In the genomic region with DNA sequence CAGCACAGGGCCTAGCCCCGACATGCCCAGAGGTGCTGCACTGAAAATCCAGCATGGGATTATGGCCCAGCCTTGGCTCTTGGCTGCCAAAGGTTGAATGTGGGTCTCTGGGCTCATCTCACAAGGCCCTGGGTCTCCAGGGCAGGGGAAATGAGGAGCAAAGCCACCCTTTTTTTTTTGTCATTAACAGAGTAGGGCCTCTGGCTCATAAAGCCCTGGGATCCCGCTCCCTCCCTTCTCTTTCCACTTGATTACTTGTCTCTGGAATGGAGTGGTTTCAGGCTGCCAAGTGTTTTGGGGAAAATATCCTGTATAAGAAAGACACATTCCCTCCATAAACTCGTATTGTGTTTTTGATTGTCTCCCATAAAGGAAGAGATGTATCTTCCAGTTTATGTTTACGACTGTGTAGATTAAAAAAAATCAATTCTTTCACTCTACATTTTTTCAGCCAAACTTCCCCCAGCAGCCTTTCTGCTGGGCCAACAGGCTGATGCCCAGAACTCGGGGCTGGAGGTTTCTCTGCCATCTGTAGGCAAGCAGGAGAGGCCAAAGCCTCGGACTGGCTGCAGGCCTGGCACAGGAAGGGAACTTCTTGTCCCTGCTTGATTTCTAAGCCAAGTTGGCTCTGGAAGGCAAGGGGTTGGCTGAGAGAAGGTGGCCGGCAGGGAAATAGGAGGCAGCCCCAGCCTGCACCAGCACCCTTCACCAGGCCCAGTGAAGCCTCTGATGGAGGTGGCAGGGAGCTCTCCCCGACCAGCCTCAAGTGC, we compare ENCODE assay signal across 13 cellular contexts. TPM values are rescaled to one million over a fixed set of nuclear protein-coding genes. Genes with fewer than 3 reads are reported as not detected.
A peak's percentile ranks its signal among the peaks of the same experiment; 100 is the strongest.
DNase-seq lines count a peak whose midpoint lies in the region; ATAC-seq and TF ChIP-seq lines count a peak whose summit lies in the region.
"Had no signal": no experiment of that assay in that cellular context is flagged by ENCODE, and none has a peak within 500 bp of the region (broad histone marks: within the 10 kb centered on the region; RNA-seq: fewer than 3 reads in every experiment).

No MANE protein-coding gene starts in this region.

- no peaks in the 10 kb centered on the region for H3K36me3 Mint-ChIP-seq in progenitor cell of endocrine pancreas (ENCODE audit: insufficient read depth)

- no peak overlapping the region for H3K4me3 ChIP-seq in esophagus muscularis mucosa
- H3K4me3 ChIP-seq in suprapubic skin = no peak overlapping the region
- no peak overlapping the region for H3K4me3 ChIP-seq in A673 (ENCODE audit: low read depth, low read length, poor library complexity, severe bottlenecking)
- H3K4me3 ChIP-seq: SK-N-MC had no signal

- H3K9me3 ChIP-seq in esophagus muscularis mucosa = no peaks in the 10 kb centered on the region
- H3K9me3 ChIP-seq in suprapubic skin = no peaks in the 10 kb centered on the region
- no peaks in the 10 kb centered on the region for H3K9me3 ChIP-seq in A673 (ENCODE audit: low read depth, low read length, poor library complexity, severe bottlenecking)

- TF ChIP-seq POLR2A in esophagus muscularis mucosa (IDR thresholded peaks at IDR 0.05; ENCODE audit: low read depth) = no peak
- TF ChIP-seq POLR2A in suprapubic skin (IDR thresholded peaks at IDR 0.05) = no peak

- BruUV-seq in A673 (replicated peaks; lab: Mats Ljungman, UMichigan) = no TSS peak

- no peaks in the 10 kb centered on the region for H3K9me3 Mint-ChIP-seq in progenitor cell of endocrine pancreas (ENCODE audit: low read depth)
- H3K9me3 Mint-ChIP-seq: activated T-cell treated with anti-CD3 and anti-CD28 coated beads, Interleukin-2, amount 50 U/mL, for 24 hours had no signal

- DNase-seq in amygdala (lab: John Stamatoyannopoulos, UW) (peak in 45 of 56 donors; percentile 12 to 85 (median 52)), esophagus muscularis mucosa (ENCODE audit: extremely low spot score) (no peak), medulla oblongata (ENCODE audit: extremely low spot score) (peak; percentile 85), suprapubic skin (ENCODE audit: low spot score in 2 of 2) (no peak), left lobe of liver (ENCODE audit: low spot score) (no peak), A673 (ENCODE audit: low spot score) (no peak), progenitor cell of endocrine pancreas (ENCODE audit: low spot score, unreplicated experiment) (no peak), ecto neural progenitor cell (ENCODE audit: low spot score) (no peak)
- DNase-seq: activated T-cell treated with anti-CD3 and anti-CD28 coated beads, Interleukin-2, amount 50 U/mL, for 24 hours; NCI-H1436 treated with DMSO at 0.1 percent for 48 hours had no signal

- H3K4me3 Mint-ChIP-seq in progenitor cell of endocrine pancreas (ENCODE audit: low read depth) = no peak overlapping the region
- H3K4me3 Mint-ChIP-seq: activated T-cell treated with anti-CD3 and anti-CD28 coated beads, Interleukin-2, amount 50 U/mL, for 24 hours had no signal

- TF ChIP-seq EP300 in esophagus muscularis mucosa (IDR thresholded peaks at IDR 0.05) = no peak
- no peak for TF ChIP-seq EP300 in suprapubic skin (IDR thresholded peaks at IDR 0.05)

- WGBS in esophagus muscularis mucosa = 74% methylated on average over 7 of the region's 8 CpGs
- WGBS in suprapubic skin = 46% methylated on average over 8 of the region's 8 CpGs

- no peak overlapping the region for H3K27ac Mint-ChIP-seq in progenitor cell of endocrine pancreas
- H3K27ac Mint-ChIP-seq: activated T-cell treated with anti-CD3 and anti-CD28 coated beads, Interleukin-2, amount 50 U/mL, for 24 hours had no signal

- CTCF ChIA-PET in A673 (lab: Charles Lee) = no interaction called here

- no peaks in the 10 kb centered on the region for H3K27me3 ChIP-seq in esophagus muscularis mucosa
- no peaks in the 10 kb centered on the region for H3K27me3 ChIP-seq in suprapubic skin
- H3K27me3 ChIP-seq in A673 (replicated peaks; ENCODE audit: insufficient read depth, low read depth, low read length, poor library complexity) = no peaks in the 10 kb centered on the region

- TF ChIP-seq CTCF in esophagus muscularis mucosa (IDR thresholded peaks at IDR 0.05) (no peak), suprapubic skin (IDR thresholded peaks at IDR 0.05) (no peak), A673 (conservative IDR thresholded peaks at IDR 0.05; ENCODE audit: low read depth, low read length) (no peak), progenitor cell of endocrine pancreas (IDR thresholded peaks at IDR 0.05; ENCODE audit: unreplicated experiment) (no peak)

- H3K27ac ChIP-seq in esophagus muscularis mucosa (replicated peaks in 1 of 4) (peak overlapping the region; percentile 48 to 65 (median 60)), suprapubic skin (peak overlapping the region; percentile 4), A673 (ENCODE audit: low read depth, low read length, poor library complexity, severe bottlenecking) (no peak overlapping the region)
- H3K27ac ChIP-seq: C4-2B, SK-N-MC had no signal

- H3K4me1 Mint-ChIP-seq in progenitor cell of endocrine pancreas (ENCODE audit: low read depth) = peaks cover 9% of the 10 kb centered on the region

- POLR2A ChIA-PET in A673 (lab: Charles Lee; ENCODE audit: low non-redundant PET) = no interaction called here

- H3K36me3 ChIP-seq in esophagus muscularis mucosa = no peaks in the 10 kb centered on the region
- no peaks in the 10 kb centered on the region for H3K36me3 ChIP-seq in suprapubic skin
- no peaks in the 10 kb centered on the region for H3K36me3 ChIP-seq in A673 (ENCODE audit: insufficient read depth, low read length, poor library complexity, severe bottlenecking)

- intact Hi-C loops in esophagus muscularis mucosa (cut with DNase I) = no loop called here
- intact Hi-C loops in A673 (cut with micrococcal nuclease; ENCODE audit: unreplicated experiment) = no loop called here

- peaks cover 39 to 49% (median 42%) of the 10 kb centered on the region in 4 donors for H3K4me1 ChIP-seq in esophagus muscularis mucosa
- peaks cover 35% of the 10 kb centered on the region for H3K4me1 ChIP-seq in suprapubic skin
- H3K4me1 ChIP-seq in A673 (ENCODE audit: insufficient read depth, low read length, poor library complexity, severe bottlenecking) = no peaks in the 10 kb centered on the region

- peaks cover 5% of the 10 kb centered on the region for H3K27me3 Mint-ChIP-seq in progenitor cell of endocrine pancreas

- ATAC-seq in left lobe of liver = no peak
- ATAC-seq: left colon had no signal

RNA-seq across cellular contexts. Expression of a gene that starts 49.4 kb away (rescaled TPM):
- total RNA-seq in esophagus muscularis mucosa (10 to 100 TPM; 12.5 to 27.4 (median 23.8) TPM), suprapubic skin (10 to 100 TPM; 22.7 to 70.1 (median 45.7) TPM), left lobe of liver (1.4 TPM), A673 (2021) (0.54 and 2.0 TPM in 2 replicates), progenitor cell of endocrine pancreas (3.7 and 4.5 TPM in 2 replicates)

Comparison
In these comparisons a context has a peak if more than half of its experiments do, and no peak if none do; other contexts are left out.
1. DNase-seq: peak in amygdala (45 of 56) and medulla oblongata (single experiment); none in esophagus muscularis mucosa (single experiment), suprapubic skin (0 of 2), left lobe of liver (single experiment), A673 (single experiment), progenitor cell of endocrine pancreas (single experiment) and ecto neural progenitor cell (single experiment).